Comparison of ENCODE assay signal across 2 cellular contexts in the genomic region with DNA sequence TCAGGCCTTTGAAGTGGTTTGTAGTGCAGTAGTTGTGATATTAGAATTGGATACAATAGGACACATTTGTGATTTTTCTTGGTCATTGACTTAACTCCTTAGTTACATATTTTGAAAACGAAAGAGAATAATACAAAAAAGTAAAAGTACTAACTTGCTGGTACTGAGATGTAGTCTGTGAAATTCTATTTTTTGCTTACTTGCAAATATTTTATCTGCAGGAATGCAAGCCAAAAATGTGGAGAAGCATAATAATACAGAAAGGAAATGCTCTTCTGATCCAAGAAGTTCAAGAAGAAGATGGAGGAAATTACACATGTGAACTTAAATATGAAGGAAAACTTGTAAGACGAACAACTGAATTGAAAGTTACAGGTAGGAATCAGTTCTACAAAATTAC.
TF ChIP-seq lines count a peak whose summit lies in the region.

No MANE protein-coding gene starts in this region.

TF ChIP-seq in HepG2, 621 proteins besides CTCF, POLR2A, EP300 and RAD21:
- TF ChIP-seq EEA1 (CRISPR knock-in tag; IDR thresholded peaks at IDR 0.05; ENCODE audit: borderline replicate concordance) (no peak), MAFF (IDR thresholded peaks at IDR 0.05; ENCODE audit: low read depth, low read length) (peak; percentile 57; the same call in 1 of the 2 replicates), SIN3B (IDR thresholded peaks at IDR 0.05; ENCODE audit: low read length) (no peak), MAFK (conservative IDR thresholded peaks at IDR 0.05 in 1 of 2, IDR thresholded peaks at IDR 0.05 in 1 of 2; ENCODE audit: low read length in 2 of 2) (peak; percentile 34 to 63; a peak in 2 of 4 replicates), SMAD9 (CRISPR knock-in tag; IDR thresholded peaks at IDR 0.05) (no peak), ZNF883 (CRISPR knock-in tag; IDR thresholded peaks at IDR 0.05; ENCODE audit: not compliant biosample characterization) (no peak), ZFP62 (CRISPR knock-in tag; IDR thresholded peaks at IDR 0.05) (no peak)

TF ChIP-seq in K562, 482 proteins besides CTCF, POLR2A, EP300 and RAD21:
- TF ChIP-seq SOX6 (IDR thresholded peaks at IDR 0.05) (no peak), MAFG (tag; conservative IDR thresholded peaks at IDR 0.05) (0 out of 2 replicates have a peak, but pooled peaks have one; percentile 10), POLR2AphosphoS2 (IDR thresholded peaks at IDR 0.05; ENCODE audit: low read length) (no peak), ZNF316 (IDR thresholded peaks at IDR 0.05) (peak; percentile 31; the same call in 1 of the 2 replicates), KDM4B (IDR thresholded peaks at IDR 0.05; ENCODE audit: borderline replicate concordance in 2 of 2, low read depth in 1 of 2) (no peak), TAL1 (IDR thresholded peaks at IDR 0.05) (no peak)
- TF ChIP-seq, protein P1, sequence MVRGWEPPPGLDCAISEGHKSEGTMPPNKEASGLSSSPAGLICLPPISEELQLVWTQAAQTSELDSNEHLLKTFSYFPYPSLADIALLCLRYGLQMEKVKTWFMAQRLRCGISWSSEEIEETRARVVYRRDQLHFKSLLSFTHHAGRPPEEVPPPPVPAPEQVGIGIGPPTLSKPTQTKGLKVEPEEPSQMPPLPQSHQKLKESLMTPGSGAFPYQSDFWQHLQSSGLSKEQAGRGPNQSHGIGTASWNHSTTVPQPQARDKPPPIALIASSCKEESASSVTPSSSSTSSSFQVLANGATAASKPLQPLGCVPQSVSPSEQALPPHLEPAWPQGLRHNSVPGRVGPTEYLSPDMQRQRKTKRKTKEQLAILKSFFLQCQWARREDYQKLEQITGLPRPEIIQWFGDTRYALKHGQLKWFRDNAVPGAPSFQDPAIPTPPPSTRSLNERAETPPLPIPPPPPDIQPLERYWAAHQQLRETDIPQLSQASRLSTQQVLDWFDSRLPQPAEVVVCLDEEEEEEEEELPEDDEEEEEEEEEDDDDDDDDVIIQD (CRISPR knock-in tag; IDR thresholded peaks at IDR 0.05), result no peak
